8 cellular contexts compared by ENCODE assay signal in the genomic region with DNA sequence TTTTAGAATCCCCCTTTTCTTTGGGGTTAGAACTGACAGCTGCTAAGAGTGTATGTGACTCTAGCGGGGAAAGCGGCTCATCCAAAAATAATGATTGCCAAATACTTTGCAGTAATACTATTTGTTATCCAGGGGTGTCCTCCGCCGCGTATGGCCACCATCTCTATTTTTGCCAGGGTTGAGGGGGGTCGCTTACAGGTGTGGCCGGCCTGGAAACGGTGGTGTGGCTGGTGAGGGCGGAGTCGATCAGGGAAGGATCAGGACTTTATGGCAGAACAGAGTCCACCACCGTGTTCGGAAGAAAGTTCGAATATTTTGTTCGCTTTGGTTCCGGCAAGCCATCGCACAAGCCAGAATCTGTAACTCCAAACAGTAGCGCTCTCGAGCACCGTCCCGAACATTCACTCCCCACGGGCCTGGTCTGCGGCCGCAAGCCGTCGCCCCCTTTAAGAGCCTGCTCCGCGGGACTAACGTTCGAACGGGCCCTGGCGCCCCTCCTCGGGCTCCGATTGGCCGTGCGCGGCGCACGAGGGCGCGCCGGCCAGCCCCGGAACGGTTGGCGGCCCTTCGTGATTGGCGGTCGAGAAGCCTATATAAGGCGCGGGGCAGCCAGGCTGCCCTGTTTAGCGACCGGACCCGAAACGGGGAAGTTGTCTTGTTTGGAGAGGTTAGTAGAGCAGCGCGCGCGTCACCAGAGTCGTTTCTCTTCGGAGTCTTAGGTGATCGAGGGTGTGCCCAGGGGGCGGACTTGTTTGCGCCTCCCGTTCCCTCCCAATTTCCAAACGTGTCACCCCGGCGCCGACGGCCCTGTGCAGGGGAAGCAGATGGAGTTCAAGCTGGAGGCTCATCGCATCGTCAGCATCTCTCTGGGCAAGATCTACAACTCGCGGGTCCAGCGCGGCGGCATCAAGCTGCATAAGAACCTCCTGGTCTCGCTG. TPM values are rescaled to one million over a fixed set of nuclear protein-coding genes. Genes with fewer than 3 reads are reported as not detected.
DNase-seq lines count a peak whose midpoint lies in the region; ATAC-seq and TF ChIP-seq lines count a peak whose summit lies in the region.

Gene IER5 (plus strand): TSS at position 622 of the 938 bp plus-strand sequence. CDS start 203 bp downstream, at position 825.

- H3K4me1 ChIP-seq in right atrium auricular region (peaks cover 0 to 37% of the 10 kb centered on the region in 2 donors), uterus (no peaks in the 10 kb centered on the region)

- H3K27ac ChIP-seq in right atrium auricular region = peak within 1 kb of the TSS; percentile 94 to 98
- H3K27ac ChIP-seq in uterus = peak within 1 kb of the TSS; percentile 98 to 99

- H3K9me3 Mint-ChIP-seq in T-helper 2 cell treated with Interferon-gamma antibody and Interleukin-4, amounts not matched to agents 5 μg/mL and 100 μg/mL, for 36 hours = no peaks in the 10 kb centered on the region

- TF ChIP-seq POLR2A in uterus (IDR thresholded peaks at IDR 0.05) = peak; percentile 100

- DNase-seq in NCI-H2029 (lab: John Stamatoyannopoulos, UW) (peak; percentile 85), anterior cingulate cortex (lab: John Stamatoyannopoulos, UW) (peak; percentile 65 to 97 (median 93)), right atrium auricular region (ENCODE audit: low spot score) (peak; percentile 98), pulmonary artery endothelial cell (ENCODE audit: low read depth, low spot score) (peak; percentile 78), uterus (peak; percentile 97 to 98)
- DNase-seq in T-helper 2 cell treated with Interferon-gamma antibody and Interleukin-4, amounts not matched to agents 5 μg/mL and 100 μg/mL, for 36 hours (ENCODE audit: low spot score) = peak; percentile 96

- H3K36me3 ChIP-seq in right atrium auricular region = peaks cover 20% of the 10 kb centered on the region
- H3K36me3 ChIP-seq in uterus = no peaks in the 10 kb centered on the region

- H3K36me3 Mint-ChIP-seq in T-helper 2 cell treated with Interferon-gamma antibody and Interleukin-4, amounts not matched to agents 5 μg/mL and 100 μg/mL, for 36 hours (ENCODE audit: low read depth) = peaks cover 40% of the 10 kb centered on the region

- H3K4me3 ChIP-seq in right atrium auricular region (peak within 1 kb of the TSS; percentile 89 to 92), uterus (peak within 1 kb of the TSS; percentile 74 to 94)

- peak; percentile 44 for ATAC-seq in GM18508 (IDR thresholded peaks at IDR 0.05; ENCODE audit: insufficient read depth, unreplicated experiment)
- peak; percentile 68 for ATAC-seq in HG02981 (IDR thresholded peaks at IDR 0.05; ENCODE audit: unreplicated experiment)

- H3K27ac Mint-ChIP-seq in T-helper 2 cell treated with Interferon-gamma antibody and Interleukin-4, amounts not matched to agents 5 μg/mL and 100 μg/mL, for 36 hours = peak within 1 kb of the TSS; percentile 99

- H3K4me1 Mint-ChIP-seq in T-helper 2 cell treated with Interferon-gamma antibody and Interleukin-4, amounts not matched to agents 5 μg/mL and 100 μg/mL, for 36 hours (ENCODE audit: low read depth) = peaks cover 48% of the 10 kb centered on the region

- TF ChIP-seq CTCF in right atrium auricular region (IDR thresholded peaks at IDR 0.05) (peak in 1 of 2 donors; percentile 23), uterus (IDR thresholded peaks at IDR 0.05) (no peak)

- intact Hi-C loops in uterus (cut with DNase I; ENCODE audit: low total_unique reads) = loop anchor here (2.0 kb wide), 1 partner anchor 54 kb away; no protein-coding TSS in a partner anchor

- H3K27me3 Mint-ChIP-seq in T-helper 2 cell treated with Interferon-gamma antibody and Interleukin-4, amounts not matched to agents 5 μg/mL and 100 μg/mL, for 36 hours (ENCODE audit: low read depth) = peaks cover 2% of the 10 kb centered on the region

- H3K9me3 ChIP-seq in right atrium auricular region (no peaks in the 10 kb centered on the region), uterus (no peaks in the 10 kb centered on the region)

- H3K27me3 ChIP-seq in right atrium auricular region = no peaks in the 10 kb centered on the region
- no peaks in the 10 kb centered on the region for H3K27me3 ChIP-seq in uterus

- peak within 1 kb of the TSS; percentile 100 for H3K4me3 Mint-ChIP-seq in T-helper 2 cell treated with Interferon-gamma antibody and Interleukin-4, amounts not matched to agents 5 μg/mL and 100 μg/mL, for 36 hours

RNA-seq across cellular contexts. Expression of gene IER5, which starts in this region (rescaled TPM):
- 10 to 100 TPM; 25.6 to 55.1 TPM for total RNA-seq in right atrium auricular region
- 21.1 and 27.0 TPM in 2 replicates for total RNA-seq in pulmonary artery endothelial cell
- 10 to 100 TPM; 19.4 to 34.8 (median 24.2) TPM for total RNA-seq in uterus

Comparison
In these comparisons a context has a peak if more than half of its experiments do, and no peak if none do; other contexts are left out.
1. Peak in every context shown above with its lines: DNase-seq, ATAC-seq, H3K4me3 ChIP-seq and H3K27ac ChIP-seq.